1 cellular context compared by ENCODE assay signal in the genomic region with DNA sequence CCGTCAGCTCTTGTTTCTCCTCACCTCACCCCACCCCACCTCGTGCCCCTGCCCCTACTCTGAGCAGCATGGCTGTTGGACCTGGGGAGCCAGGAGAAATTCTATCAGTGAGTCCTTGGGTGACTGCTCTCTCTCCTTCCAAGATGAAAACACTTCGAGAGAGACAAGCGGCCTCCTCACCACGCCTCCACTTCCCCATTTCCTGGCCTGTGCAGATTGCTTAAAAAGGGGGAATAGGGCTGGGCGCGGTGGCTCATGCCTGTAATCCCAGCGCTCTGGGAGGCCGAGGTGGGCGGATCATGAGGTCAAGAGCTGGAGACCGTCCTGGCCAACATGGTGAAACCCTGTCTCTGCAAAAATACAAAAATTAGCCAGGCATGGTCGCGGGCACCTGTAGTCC.
TF ChIP-seq lines count a peak whose summit lies in the region.

No MANE protein-coding gene starts in this region.

TF ChIP-seq in GM23338, 12 proteins besides CTCF, POLR2A, EP300 and RAD21 (continued from another document):
- TF ChIP-seq, protein P1, sequence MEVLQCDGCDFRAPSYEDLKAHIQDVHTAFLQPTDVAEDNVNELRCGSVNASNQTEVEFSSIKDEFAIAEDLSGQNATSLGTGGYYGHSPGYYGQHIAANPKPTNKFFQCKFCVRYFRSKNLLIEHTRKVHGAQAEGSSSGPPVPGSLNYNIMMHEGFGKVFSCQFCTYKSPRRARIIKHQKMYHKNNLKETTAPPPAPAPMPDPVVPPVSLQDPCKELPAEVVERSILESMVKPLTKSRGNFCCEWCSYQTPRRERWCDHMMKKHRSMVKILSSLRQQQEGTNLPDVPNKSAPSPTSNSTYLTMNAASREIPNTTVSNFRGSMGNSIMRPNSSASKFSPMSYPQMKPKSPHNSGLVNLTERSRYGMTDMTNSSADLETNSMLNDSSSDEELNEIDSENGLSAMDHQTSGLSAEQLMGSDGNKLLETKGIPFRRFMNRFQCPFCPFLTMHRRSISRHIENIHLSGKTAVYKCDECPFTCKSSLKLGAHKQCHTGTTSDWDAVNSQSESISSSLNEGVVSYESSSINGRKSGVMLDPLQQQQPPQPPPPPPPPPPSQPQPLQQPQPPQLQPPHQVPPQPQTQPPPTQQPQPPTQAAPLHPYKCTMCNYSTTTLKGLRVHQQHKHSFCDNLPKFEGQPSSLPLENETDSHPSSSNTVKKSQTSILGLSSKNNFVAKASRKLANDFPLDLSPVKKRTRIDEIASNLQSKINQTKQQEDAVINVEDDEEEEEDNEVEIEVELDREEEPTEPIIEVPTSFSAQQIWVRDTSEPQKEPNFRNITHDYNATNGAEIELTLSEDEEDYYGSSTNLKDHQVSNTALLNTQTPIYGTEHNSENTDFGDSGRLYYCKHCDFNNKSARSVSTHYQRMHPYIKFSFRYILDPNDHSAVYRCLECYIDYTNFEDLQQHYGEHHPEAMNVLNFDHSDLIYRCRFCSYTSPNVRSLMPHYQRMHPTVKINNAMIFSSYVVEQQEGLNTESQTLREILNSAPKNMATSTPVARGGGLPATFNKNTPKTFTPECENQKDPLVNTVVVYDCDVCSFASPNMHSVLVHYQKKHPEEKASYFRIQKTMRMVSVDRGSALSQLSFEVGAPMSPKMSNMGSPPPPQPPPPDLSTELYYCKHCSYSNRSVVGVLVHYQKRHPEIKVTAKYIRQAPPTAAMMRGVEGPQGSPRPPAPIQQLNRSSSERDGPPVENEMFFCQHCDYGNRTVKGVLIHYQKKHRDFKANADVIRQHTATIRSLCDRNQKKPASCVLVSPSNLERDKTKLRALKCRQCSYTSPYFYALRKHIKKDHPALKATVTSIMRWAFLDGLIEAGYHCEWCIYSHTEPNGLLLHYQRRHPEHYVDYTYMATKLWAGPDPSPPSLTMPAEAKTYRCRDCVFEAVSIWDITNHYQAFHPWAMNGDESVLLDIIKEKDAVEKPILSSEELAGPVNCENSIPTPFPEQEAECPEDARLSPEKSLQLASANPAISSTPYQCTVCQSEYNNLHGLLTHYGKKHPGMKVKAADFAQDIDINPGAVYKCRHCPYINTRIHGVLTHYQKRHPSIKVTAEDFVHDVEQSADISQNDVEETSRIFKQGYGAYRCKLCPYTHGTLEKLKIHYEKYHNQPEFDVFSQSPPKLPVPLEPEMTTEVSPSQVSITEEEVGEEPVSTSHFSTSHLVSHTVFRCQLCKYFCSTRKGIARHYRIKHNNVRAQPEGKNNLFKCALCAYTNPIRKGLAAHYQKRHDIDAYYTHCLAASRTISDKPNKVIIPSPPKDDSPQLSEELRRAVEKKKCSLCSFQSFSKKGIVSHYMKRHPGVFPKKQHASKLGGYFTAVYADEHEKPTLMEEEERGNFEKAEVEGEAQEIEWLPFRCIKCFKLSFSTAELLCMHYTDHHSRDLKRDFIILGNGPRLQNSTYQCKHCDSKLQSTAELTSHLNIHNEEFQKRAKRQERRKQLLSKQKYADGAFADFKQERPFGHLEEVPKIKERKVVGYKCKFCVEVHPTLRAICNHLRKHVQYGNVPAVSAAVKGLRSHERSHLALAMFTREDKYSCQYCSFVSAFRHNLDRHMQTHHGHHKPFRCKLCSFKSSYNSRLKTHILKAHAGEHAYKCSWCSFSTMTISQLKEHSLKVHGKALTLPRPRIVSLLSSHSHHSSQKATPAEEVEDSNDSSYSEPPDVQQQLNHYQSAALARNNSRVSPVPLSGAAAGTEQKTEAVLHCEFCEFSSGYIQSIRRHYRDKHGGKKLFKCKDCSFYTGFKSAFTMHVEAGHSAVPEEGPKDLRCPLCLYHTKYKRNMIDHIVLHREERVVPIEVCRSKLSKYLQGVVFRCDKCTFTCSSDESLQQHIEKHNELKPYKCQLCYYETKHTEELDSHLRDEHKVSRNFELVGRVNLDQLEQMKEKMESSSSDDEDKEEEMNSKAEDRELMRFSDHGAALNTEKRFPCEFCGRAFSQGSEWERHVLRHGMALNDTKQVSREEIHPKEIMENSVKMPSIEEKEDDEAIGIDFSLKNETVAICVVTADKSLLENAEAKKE (CRISPR knock-in tag; IDR thresholded peaks at IDR 0.05) = no peak
- TF ChIP-seq ZNF331 (CRISPR knock-in tag; IDR thresholded peaks at IDR 0.05; ENCODE audit: low read depth) = no peak
- no peak for TF ChIP-seq JUNB (IDR thresholded peaks at IDR 0.05; ENCODE audit: unreplicated experiment)
- TF ChIP-seq STAT1 (IDR thresholded peaks at IDR 0.05; ENCODE audit: unreplicated experiment) = no peak
- TF ChIP-seq, protein P2, sequence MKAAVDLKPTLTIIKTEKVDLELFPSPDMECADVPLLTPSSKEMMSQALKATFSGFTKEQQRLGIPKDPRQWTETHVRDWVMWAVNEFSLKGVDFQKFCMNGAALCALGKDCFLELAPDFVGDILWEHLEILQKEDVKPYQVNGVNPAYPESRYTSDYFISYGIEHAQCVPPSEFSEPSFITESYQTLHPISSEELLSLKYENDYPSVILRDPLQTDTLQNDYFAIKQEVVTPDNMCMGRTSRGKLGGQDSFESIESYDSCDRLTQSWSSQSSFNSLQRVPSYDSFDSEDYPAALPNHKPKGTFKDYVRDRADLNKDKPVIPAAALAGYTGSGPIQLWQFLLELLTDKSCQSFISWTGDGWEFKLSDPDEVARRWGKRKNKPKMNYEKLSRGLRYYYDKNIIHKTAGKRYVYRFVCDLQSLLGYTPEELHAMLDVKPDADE (IDR thresholded peaks at IDR 0.05) = no peak
- TF ChIP-seq, protein P3, sequence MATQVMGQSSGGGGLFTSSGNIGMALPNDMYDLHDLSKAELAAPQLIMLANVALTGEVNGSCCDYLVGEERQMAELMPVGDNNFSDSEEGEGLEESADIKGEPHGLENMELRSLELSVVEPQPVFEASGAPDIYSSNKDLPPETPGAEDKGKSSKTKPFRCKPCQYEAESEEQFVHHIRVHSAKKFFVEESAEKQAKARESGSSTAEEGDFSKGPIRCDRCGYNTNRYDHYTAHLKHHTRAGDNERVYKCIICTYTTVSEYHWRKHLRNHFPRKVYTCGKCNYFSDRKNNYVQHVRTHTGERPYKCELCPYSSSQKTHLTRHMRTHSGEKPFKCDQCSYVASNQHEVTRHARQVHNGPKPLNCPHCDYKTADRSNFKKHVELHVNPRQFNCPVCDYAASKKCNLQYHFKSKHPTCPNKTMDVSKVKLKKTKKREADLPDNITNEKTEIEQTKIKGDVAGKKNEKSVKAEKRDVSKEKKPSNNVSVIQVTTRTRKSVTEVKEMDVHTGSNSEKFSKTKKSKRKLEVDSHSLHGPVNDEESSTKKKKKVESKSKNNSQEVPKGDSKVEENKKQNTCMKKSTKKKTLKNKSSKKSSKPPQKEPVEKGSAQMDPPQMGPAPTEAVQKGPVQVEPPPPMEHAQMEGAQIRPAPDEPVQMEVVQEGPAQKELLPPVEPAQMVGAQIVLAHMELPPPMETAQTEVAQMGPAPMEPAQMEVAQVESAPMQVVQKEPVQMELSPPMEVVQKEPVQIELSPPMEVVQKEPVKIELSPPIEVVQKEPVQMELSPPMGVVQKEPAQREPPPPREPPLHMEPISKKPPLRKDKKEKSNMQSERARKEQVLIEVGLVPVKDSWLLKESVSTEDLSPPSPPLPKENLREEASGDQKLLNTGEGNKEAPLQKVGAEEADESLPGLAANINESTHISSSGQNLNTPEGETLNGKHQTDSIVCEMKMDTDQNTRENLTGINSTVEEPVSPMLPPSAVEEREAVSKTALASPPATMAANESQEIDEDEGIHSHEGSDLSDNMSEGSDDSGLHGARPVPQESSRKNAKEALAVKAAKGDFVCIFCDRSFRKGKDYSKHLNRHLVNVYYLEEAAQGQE (IDR thresholded peaks at IDR 0.05; ENCODE audit: unreplicated experiment) = no peak
- no peak for TF ChIP-seq ZNF114 (CRISPR knock-in tag; IDR thresholded peaks at IDR 0.05)
